ENCODE assay signal across 1 cellular context in genomic region chr3:43616034-43616433, GRCh38.
TF ChIP-seq lines count a peak whose summit lies in the region.

No MANE protein-coding gene starts in this region.

TF ChIP-seq in K562, 482 proteins besides CTCF, POLR2A, EP300 and RAD21 (continued from another document and continues in another):
- TF ChIP-seq THRA (IDR thresholded peaks at IDR 0.05) (no peak), ZNF174 (CRISPR knock-in tag; IDR thresholded peaks at IDR 0.05) (no peak), SMARCA4 (IDR thresholded peaks at IDR 0.05) (peak; percentile 49; the same call in 1 of the 2 replicates), HDGF (IDR thresholded peaks at IDR 0.05) (no peak), ZNF224 (CRISPR knock-in tag; IDR thresholded peaks at IDR 0.05) (no peak), ARID2 (IDR thresholded peaks at IDR 0.05) (no peak), POLR3G (IDR thresholded peaks at IDR 0.05; ENCODE audit: extremely low read depth, insufficient read length, insufficient replicate concordance) (no peak), CHD7 (IDR thresholded peaks at IDR 0.05; ENCODE audit: low read depth, low read length) (no peak), TCF7L2 (IDR thresholded peaks at IDR 0.05; ENCODE audit: low read depth, low read length) (no peak), FOSL1 (tag; conservative IDR thresholded peaks at IDR 0.05) (peak; percentile 21; the same call in 1 of the 2 replicates), MTA1 (IDR thresholded peaks at IDR 0.05; ENCODE audit: borderline replicate concordance) (no peak), SRSF9 (IDR thresholded peaks at IDR 0.05; ENCODE audit: borderline replicate concordance, low read depth, low read length) (no peak), NFE2 (IDR thresholded peaks at IDR 0.05; ENCODE audit: low read depth) (no peak), ZBTB1 (CRISPR knock-in tag; IDR thresholded peaks at IDR 0.05; ENCODE audit: borderline replicate concordance, low read depth) (no peak), HIVEP1 (CRISPR knock-in tag; IDR thresholded peaks at IDR 0.05) (no peak), ZNF830 (CRISPR knock-in tag; IDR thresholded peaks at IDR 0.05) (no peak), ARID4B (CRISPR knock-in tag; IDR thresholded peaks at IDR 0.05) (no peak), TAL1 (IDR thresholded peaks at IDR 0.05) (no peak), FOXK2 (conservative IDR thresholded peaks at IDR 0.05 in 1 of 2, IDR thresholded peaks at IDR 0.05 in 1 of 2; ENCODE audit: low read depth in 2 of 2) (no peak), ZBTB7A (IDR thresholded peaks at IDR 0.05; ENCODE audit: borderline replicate concordance, control insufficient read depth, low read depth, low read length) (no peak), ZNF785 (CRISPR knock-in tag; IDR thresholded peaks at IDR 0.05) (no peak), DPF2 (IDR thresholded peaks at IDR 0.05) (0 out of 2 replicates have a peak, but pooled peaks have one; percentile 18), TRIM28 (IDR thresholded peaks at IDR 0.05) (no peak), MCM2 (IDR thresholded peaks at IDR 0.05; ENCODE audit: low read depth) (no peak), ZNF280B (CRISPR knock-in tag; IDR thresholded peaks at IDR 0.05) (no peak), KLF6 (CRISPR knock-in tag; IDR thresholded peaks at IDR 0.05; ENCODE audit: borderline replicate concordance) (no peak), ZFP36 (IDR thresholded peaks at IDR 0.05; ENCODE audit: low read depth, low read length, partially characterized antibody) (peak; percentile 27), IRF2 (CRISPR knock-in tag; IDR thresholded peaks at IDR 0.05) (no peak), CBFA2T3 (IDR thresholded peaks at IDR 0.05) (no peak), POU5F1 (IDR thresholded peaks at IDR 0.05; ENCODE audit: borderline replicate concordance, low read depth, low read length, partially characterized antibody) (no peak), SRF (CRISPR knock-in tag; IDR thresholded peaks at IDR 0.05) (no peak), CAMTA2 (CRISPR knock-in tag; conservative IDR thresholded peaks at IDR 0.05) (no peak), ETS2 (tag; IDR thresholded peaks at IDR 0.05; ENCODE audit: borderline replicate concordance, poor library complexity, severe bottlenecking) (no peak), ESRRA (IDR thresholded peaks at IDR 0.05; ENCODE audit: borderline replicate concordance, low read depth) (no peak)
- TF ChIP-seq, protein P1, sequence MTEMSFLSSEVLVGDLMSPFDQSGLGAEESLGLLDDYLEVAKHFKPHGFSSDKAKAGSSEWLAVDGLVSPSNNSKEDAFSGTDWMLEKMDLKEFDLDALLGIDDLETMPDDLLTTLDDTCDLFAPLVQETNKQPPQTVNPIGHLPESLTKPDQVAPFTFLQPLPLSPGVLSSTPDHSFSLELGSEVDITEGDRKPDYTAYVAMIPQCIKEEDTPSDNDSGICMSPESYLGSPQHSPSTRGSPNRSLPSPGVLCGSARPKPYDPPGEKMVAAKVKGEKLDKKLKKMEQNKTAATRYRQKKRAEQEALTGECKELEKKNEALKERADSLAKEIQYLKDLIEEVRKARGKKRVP (CRISPR knock-in tag; IDR thresholded peaks at IDR 0.05): no peak
- TF ChIP-seq, protein P2, sequence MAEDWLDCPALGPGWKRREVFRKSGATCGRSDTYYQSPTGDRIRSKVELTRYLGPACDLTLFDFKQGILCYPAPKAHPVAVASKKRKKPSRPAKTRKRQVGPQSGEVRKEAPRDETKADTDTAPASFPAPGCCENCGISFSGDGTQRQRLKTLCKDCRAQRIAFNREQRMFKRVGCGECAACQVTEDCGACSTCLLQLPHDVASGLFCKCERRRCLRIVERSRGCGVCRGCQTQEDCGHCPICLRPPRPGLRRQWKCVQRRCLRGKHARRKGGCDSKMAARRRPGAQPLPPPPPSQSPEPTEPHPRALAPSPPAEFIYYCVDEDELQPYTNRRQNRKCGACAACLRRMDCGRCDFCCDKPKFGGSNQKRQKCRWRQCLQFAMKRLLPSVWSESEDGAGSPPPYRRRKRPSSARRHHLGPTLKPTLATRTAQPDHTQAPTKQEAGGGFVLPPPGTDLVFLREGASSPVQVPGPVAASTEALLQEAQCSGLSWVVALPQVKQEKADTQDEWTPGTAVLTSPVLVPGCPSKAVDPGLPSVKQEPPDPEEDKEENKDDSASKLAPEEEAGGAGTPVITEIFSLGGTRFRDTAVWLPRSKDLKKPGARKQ (CRISPR knock-in tag; IDR thresholded peaks at IDR 0.05): no peak
- TF ChIP-seq, protein P3, sequence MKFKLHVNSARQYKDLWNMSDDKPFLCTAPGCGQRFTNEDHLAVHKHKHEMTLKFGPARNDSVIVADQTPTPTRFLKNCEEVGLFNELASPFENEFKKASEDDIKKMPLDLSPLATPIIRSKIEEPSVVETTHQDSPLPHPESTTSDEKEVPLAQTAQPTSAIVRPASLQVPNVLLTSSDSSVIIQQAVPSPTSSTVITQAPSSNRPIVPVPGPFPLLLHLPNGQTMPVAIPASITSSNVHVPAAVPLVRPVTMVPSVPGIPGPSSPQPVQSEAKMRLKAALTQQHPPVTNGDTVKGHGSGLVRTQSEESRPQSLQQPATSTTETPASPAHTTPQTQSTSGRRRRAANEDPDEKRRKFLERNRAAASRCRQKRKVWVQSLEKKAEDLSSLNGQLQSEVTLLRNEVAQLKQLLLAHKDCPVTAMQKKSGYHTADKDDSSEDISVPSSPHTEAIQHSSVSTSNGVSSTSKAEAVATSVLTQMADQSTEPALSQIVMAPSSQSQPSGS (CRISPR knock-in tag; IDR thresholded peaks at IDR 0.05): no peak
- TF ChIP-seq, protein P4, sequence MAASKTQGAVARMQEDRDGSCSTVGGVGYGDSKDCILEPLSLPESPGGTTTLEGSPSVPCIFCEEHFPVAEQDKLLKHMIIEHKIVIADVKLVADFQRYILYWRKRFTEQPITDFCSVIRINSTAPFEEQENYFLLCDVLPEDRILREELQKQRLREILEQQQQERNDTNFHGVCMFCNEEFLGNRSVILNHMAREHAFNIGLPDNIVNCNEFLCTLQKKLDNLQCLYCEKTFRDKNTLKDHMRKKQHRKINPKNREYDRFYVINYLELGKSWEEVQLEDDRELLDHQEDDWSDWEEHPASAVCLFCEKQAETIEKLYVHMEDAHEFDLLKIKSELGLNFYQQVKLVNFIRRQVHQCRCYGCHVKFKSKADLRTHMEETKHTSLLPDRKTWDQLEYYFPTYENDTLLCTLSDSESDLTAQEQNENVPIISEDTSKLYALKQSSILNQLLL (CRISPR knock-in tag; IDR thresholded peaks at IDR 0.05; ENCODE audit: borderline replicate concordance): no peak
